Comparison of ENCODE assay signal across 1 cellular context in genomic region chr17:17591408-17592265, GRCh38.
TF ChIP-seq lines count a peak whose summit lies in the region.

Gene PEMT, minus strand, starts transcription at chr17:17591708. Its CDS starts 82 bp downstream, at chr17:17591626.

TF ChIP-seq in HEK293, 187 proteins besides CTCF, POLR2A, EP300 and RAD21 (continued from another document and continues in another):
- peak; percentile 31; the same call in 1 of the 2 replicates for TF ChIP-seq ZNF513 (tag by site-specific recombination; IDR thresholded peaks at IDR 0.05)
- 0 out of 2 replicates have a peak, but pooled peaks have one; percentile 47 for TF ChIP-seq MYNN (tag by site-specific recombination; IDR thresholded peaks at IDR 0.05; ENCODE audit: borderline replicate concordance)
- TF ChIP-seq KLF16 (tag by site-specific recombination; IDR thresholded peaks at IDR 0.05) = peak; percentile 98
- peak; percentile 81; the same call in 1 of the 2 replicates for TF ChIP-seq TCF7L2 (IDR thresholded peaks at IDR 0.05; ENCODE audit: borderline replicate concordance, low read depth, low read length)
- TF ChIP-seq ZNF623 (tag by site-specific recombination; IDR thresholded peaks at IDR 0.05) = peak; percentile 39
- peak; percentile 65 for TF ChIP-seq ZBTB8A (tag by site-specific recombination; IDR thresholded peaks at IDR 0.05)
- peak; percentile 94; the same call in 1 of the 2 replicates for TF ChIP-seq ZBTB20 (tag by site-specific recombination; IDR thresholded peaks at IDR 0.05)
- peak; percentile 88 for TF ChIP-seq ZBTB44 (tag by site-specific recombination; IDR thresholded peaks at IDR 0.05)
- no peak; the same call in 1 of the 2 replicates for TF ChIP-seq TSHZ1 (tag by site-specific recombination; IDR thresholded peaks at IDR 0.05; ENCODE audit: borderline replicate concordance)
- TF ChIP-seq HOXA7 (CRISPR knock-in tag; IDR thresholded peaks at IDR 0.05; ENCODE audit: borderline replicate concordance) = no peak
- peak; percentile 90 for TF ChIP-seq EGR2 (tag by site-specific recombination; IDR thresholded peaks at IDR 0.05; ENCODE audit: low read depth)
- TF ChIP-seq KLF7 (tag by site-specific recombination; IDR thresholded peaks at IDR 0.05; ENCODE audit: borderline replicate concordance) = peak; percentile 96; the same call in 1 of the 2 replicates
- peak; percentile 77 for TF ChIP-seq BCL11B (tag by site-specific recombination; IDR thresholded peaks at IDR 0.05; ENCODE audit: low read depth)
- peak; percentile 88 for TF ChIP-seq SP3 (tag by site-specific recombination; IDR thresholded peaks at IDR 0.05)
- TF ChIP-seq ZBTB26 (tag by site-specific recombination; optimal IDR thresholded peaks at IDR 0.05) = peak; percentile 90
- peak; percentile 63; the same call in 1 of the 2 replicates for TF ChIP-seq IKZF3 (tag by site-specific recombination; IDR thresholded peaks at IDR 0.05)
- TF ChIP-seq KLF17 (tag by site-specific recombination; IDR thresholded peaks at IDR 0.05) = peak; percentile 92; the same call in 1 of the 2 replicates
- TF ChIP-seq GLIS1 (tag by site-specific recombination; IDR thresholded peaks at IDR 0.05) = peak; percentile 63; the same call in 1 of the 2 replicates
- TF ChIP-seq ZNF292 (tag by site-specific recombination; IDR thresholded peaks at IDR 0.05; ENCODE audit: borderline replicate concordance, low read depth) = no peak
- TF ChIP-seq, protein P1, sequence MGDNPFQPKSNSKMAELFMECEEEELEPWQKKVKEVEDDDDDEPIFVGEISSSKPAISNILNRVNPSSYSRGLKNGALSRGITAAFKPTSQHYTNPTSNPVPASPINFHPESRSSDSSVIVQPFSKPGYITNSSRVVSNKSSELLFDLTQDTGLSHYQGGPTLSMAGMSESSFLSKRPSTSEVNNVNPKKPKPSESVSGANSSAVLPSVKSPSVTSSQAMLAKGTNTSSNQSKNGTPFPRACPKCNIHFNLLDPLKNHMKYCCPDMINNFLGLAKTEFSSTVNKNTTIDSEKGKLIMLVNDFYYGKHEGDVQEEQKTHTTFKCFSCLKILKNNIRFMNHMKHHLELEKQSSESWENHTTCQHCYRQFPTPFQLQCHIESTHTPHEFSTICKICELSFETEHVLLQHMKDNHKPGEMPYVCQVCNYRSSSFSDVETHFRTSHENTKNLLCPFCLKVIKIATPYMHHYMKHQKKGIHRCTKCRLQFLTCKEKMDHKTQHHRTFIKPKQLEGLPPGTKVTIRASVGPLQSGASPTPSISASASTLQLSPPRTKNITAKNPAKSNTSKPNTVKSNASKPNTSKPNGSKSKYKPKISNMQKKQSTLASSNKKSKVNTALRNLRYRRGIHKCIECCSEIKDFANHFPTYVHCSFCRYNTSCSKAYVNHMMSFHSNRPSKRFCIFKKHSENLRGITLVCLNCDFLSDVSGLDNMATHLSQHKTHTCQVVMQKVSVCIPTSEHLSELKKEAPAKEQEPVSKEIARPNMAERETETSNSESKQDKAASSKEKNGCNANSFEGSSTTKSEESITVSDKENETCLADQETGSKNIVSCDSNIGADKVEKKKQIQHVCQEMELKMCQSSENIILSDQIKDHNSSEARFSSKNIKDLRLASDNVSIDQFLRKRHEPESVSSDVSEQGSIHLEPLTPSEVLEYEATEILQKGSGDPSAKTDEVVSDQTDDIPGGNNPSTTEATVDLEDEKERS (tag by site-specific recombination; IDR thresholded peaks at IDR 0.05) = 0 out of 2 replicates have a peak, but pooled peaks have one; percentile 61
- peak; percentile 95 for TF ChIP-seq ZSCAN30 (tag by site-specific recombination; IDR thresholded peaks at IDR 0.05)
- TF ChIP-seq GLIS2 (tag by site-specific recombination; IDR thresholded peaks at IDR 0.05) = peak; percentile 91
- TF ChIP-seq ZNF341 (tag by site-specific recombination; IDR thresholded peaks at IDR 0.05; ENCODE audit: low read depth) = peak; percentile 42
- peak; percentile 83; the same call in 1 of the 2 replicates for TF ChIP-seq ZNF391 (tag by site-specific recombination; IDR thresholded peaks at IDR 0.05; ENCODE audit: borderline replicate concordance, low read depth)
- no peak for TF ChIP-seq ZNF416 (tag by site-specific recombination; IDR thresholded peaks at IDR 0.05)
- peak; percentile 99 for TF ChIP-seq KLF8 (tag by site-specific recombination; IDR thresholded peaks at IDR 0.05)
- TF ChIP-seq ZNF658 (tag by site-specific recombination; IDR thresholded peaks at IDR 0.05) = no peak
- peak; percentile 66; the same call in 1 of the 2 replicates for TF ChIP-seq HOXD13 (CRISPR knock-in tag; IDR thresholded peaks at IDR 0.05; ENCODE audit: borderline replicate concordance)
- peak; percentile 90; the same call in 1 of the 2 replicates for TF ChIP-seq ZBTB7A (tag by site-specific recombination; IDR thresholded peaks at IDR 0.05; ENCODE audit: low read depth)
- peak; percentile 92 for TF ChIP-seq ZBTB17 (tag by site-specific recombination; IDR thresholded peaks at IDR 0.05)
- peak; percentile 83 for TF ChIP-seq OVOL3 (tag by site-specific recombination; IDR thresholded peaks at IDR 0.05)
- peak; percentile 83 for TF ChIP-seq ZNF692 (tag by site-specific recombination; IDR thresholded peaks at IDR 0.05)
- TF ChIP-seq ZNF501 (tag by site-specific recombination; IDR thresholded peaks at IDR 0.05) = peak; percentile 98
- TF ChIP-seq ZFP69B (tag by site-specific recombination; IDR thresholded peaks at IDR 0.05) = peak; percentile 76; the same call in 1 of the 2 replicates
- 0 out of 2 replicates have a peak, but pooled peaks have one; percentile 9 for TF ChIP-seq ZNF426 (tag by site-specific recombination; IDR thresholded peaks at IDR 0.05)
- peak; percentile 90 for TF ChIP-seq SP7 (tag by site-specific recombination; IDR thresholded peaks at IDR 0.05)
- no peak for TF ChIP-seq ZNF114 (tag by site-specific recombination; IDR thresholded peaks at IDR 0.05)
- peak; percentile 88; the same call in 1 of the 2 replicates for TF ChIP-seq ZSCAN23 (tag by site-specific recombination; IDR thresholded peaks at IDR 0.05)
- no peak for TF ChIP-seq ZNF169 (tag by site-specific recombination; IDR thresholded peaks at IDR 0.05)
- peak; percentile 88 for TF ChIP-seq ZFP37 (tag by site-specific recombination; IDR thresholded peaks at IDR 0.05)
- no peak for TF ChIP-seq PRDM2 (tag by site-specific recombination; IDR thresholded peaks at IDR 0.05; ENCODE audit: borderline replicate concordance)
- no peak for TF ChIP-seq ZNF473 (tag by site-specific recombination; IDR thresholded peaks at IDR 0.05)
